In genomic region chr6:26223677-26224546, GRCh38 we compare ENCODE assay signal across 8 cellular contexts.
A peak's percentile ranks its signal among the peaks of the same experiment; 100 is the strongest.
DNase-seq lines count a peak whose midpoint lies in the region; TF ChIP-seq lines count a peak whose summit lies in the region.

No MANE protein-coding gene starts in this region.

- H3K4me3 ChIP-seq in GM08714 (ENCODE audit: low read length) (peak overlapping the region; percentile 96), NB4 (ENCODE audit: low read depth, low read length) (peak overlapping the region; percentile 69)

- CTCF ChIA-PET in HEK293T (lab: Yijun Ruan, JAX): no interaction called here

- TF ChIP-seq CTCF in NB4 (IDR thresholded peaks at IDR 0.05; ENCODE audit: low read depth, low read length): no peak

- POLR2A ChIA-PET in HEK293T (lab: Yijun Ruan, JAX): interaction anchor here (0.6 to 4.1 kb wide), 14 partner anchors 9 to 1669 kb away, joined by 3 to 42 read pairs (median 8); a partner anchor contains a TSS

- TF ChIP-seq POLR2A in NB4 (IDR thresholded peaks at IDR 0.05; ENCODE audit: extremely low read depth, insufficient read length): no peak

- DNase-seq in HEK293T (ENCODE audit: extremely low spot score): peak; percentile 63
- DNase-seq in NB4 (ENCODE audit: low read depth): peak; percentile 72
- peak; percentile 53 for DNase-seq in T-helper 22 cell (ENCODE audit: low read depth)
- peak; percentile 86 for DNase-seq in central memory CD4-positive, alpha-beta T cell
- DNase-seq in islet precursor cell: peak; percentile 92
- DNase-seq in stimulated activated CD4-positive, alpha-beta T cell treated with anti-CD3 and anti-CD28 coated beads, Interleukin-1b, Interleukin-23, amount 100 ng/mL, for 48 hours: peak; percentile 56
- no peak for DNase-seq in RPMI8226

TF ChIP-seq in HEK293T, 16 proteins besides CTCF, POLR2A, EP300 and RAD21:
- TF ChIP-seq PKNOX1 (IDR thresholded peaks at IDR 0.05): peak; percentile 97
- TF ChIP-seq L3MBTL2 (conservative IDR thresholded peaks at IDR 0.05): peak; percentile 83
- peak; percentile 99 for TF ChIP-seq NFRKB (IDR thresholded peaks at IDR 0.05)
- TF ChIP-seq ELF4 (IDR thresholded peaks at IDR 0.05): no peak
TF ChIP-seq in HEK293T: peak in this region for 3.
